ENCODE assay signal across 10 cellular contexts in genomic region chr18:14978962-14979535, GRCh38.
DNase-seq lines count a peak whose midpoint lies in the region; ATAC-seq and TF ChIP-seq lines count a peak whose summit lies in the region.
"Had no signal": no experiment of that assay in that cellular context is flagged by ENCODE, and none has a peak within 500 bp of the region (broad histone marks: within the 10 kb centered on the region; RNA-seq: fewer than 3 reads in every experiment).

No MANE protein-coding gene starts in this region.

- H3K9me3 ChIP-seq in left ventricle myocardium inferior (replicated peaks), result no peaks in the 10 kb centered on the region
- no peaks in the 10 kb centered on the region for H3K9me3 ChIP-seq in suprapubic skin

- H3K36me3 ChIP-seq in left ventricle myocardium inferior (no peaks in the 10 kb centered on the region), suprapubic skin (no peaks in the 10 kb centered on the region)

- H3K4me3 ChIP-seq in left ventricle myocardium inferior, result no peak overlapping the region
- no peak overlapping the region for H3K4me3 ChIP-seq in suprapubic skin
- H3K4me3 ChIP-seq: GM12878, SK-N-MC had no signal

- peak; percentile 57 for TF ChIP-seq CTCF in left ventricle myocardium inferior (IDR thresholded peaks at IDR 0.05; ENCODE audit: borderline replicate concordance)
- peak in 1 of 2 donors; percentile 35 for TF ChIP-seq CTCF in suprapubic skin (IDR thresholded peaks at IDR 0.05)

- no peak for ATAC-seq in HG02884 (IDR thresholded peaks at IDR 0.05; ENCODE audit: unreplicated experiment)
- ATAC-seq: GM12878 had no signal

- H3K4me1 ChIP-seq in left ventricle myocardium inferior (no peaks in the 10 kb centered on the region), suprapubic skin (no peaks in the 10 kb centered on the region)

- H3K27ac ChIP-seq in left ventricle myocardium inferior (replicated peaks), result no peak overlapping the region
- H3K27ac ChIP-seq in suprapubic skin, result no peak overlapping the region
- H3K27ac ChIP-seq: SK-N-MC had no signal

- 41% methylated on average over 8 of the region's 8 CpGs for WGBS in suprapubic skin

- no peak for DNase-seq in left ventricle myocardium inferior
- no peak for DNase-seq in cardiac septum (ENCODE audit: low spot score)
- peak; percentile 40 for DNase-seq in SHP77 (lab: John Stamatoyannopoulos, UW)
- DNase-seq in head of caudate nucleus, result peak in 35 of 42 donors; percentile 15 to 81 (median 63)
- DNase-seq in NCI-H2081 (lab: John Stamatoyannopoulos, UW), result no peak
- DNase-seq in middle frontal gyrus (ENCODE audit: extremely low spot score, low spot score), result no peak
- no peak for DNase-seq in suprapubic skin (ENCODE audit: low spot score in 2 of 2)

- TF ChIP-seq POLR2A in suprapubic skin (IDR thresholded peaks at IDR 0.05), result no peak

- intact Hi-C loops in left ventricle myocardium inferior (cut with micrococcal nuclease), result no loop called here
- intact Hi-C loops in cardiac septum (cut with DNase I), result no loop called here
- intact Hi-C loops in head of caudate nucleus (cut with DNase I), result no loop called here

- H3K27me3 ChIP-seq in left ventricle myocardium inferior (ENCODE audit: low read depth) (peaks cover 54% of the 10 kb centered on the region), suprapubic skin (no peaks in the 10 kb centered on the region)

- no peak for TF ChIP-seq EP300 in suprapubic skin (IDR thresholded peaks at IDR 0.05)

Comparison
In these comparisons a context has a peak if more than half of its experiments do, and no peak if none do; other contexts are left out.
1. DNase-seq: peak in SHP77 (2 of 2) and head of caudate nucleus (35 of 42); none in left ventricle myocardium inferior (single experiment), cardiac septum (single experiment), NCI-H2081 (0 of 2), middle frontal gyrus (single experiment) and suprapubic skin (0 of 2).